ENCODE assay signal across 31 cellular contexts in the genomic region with DNA sequence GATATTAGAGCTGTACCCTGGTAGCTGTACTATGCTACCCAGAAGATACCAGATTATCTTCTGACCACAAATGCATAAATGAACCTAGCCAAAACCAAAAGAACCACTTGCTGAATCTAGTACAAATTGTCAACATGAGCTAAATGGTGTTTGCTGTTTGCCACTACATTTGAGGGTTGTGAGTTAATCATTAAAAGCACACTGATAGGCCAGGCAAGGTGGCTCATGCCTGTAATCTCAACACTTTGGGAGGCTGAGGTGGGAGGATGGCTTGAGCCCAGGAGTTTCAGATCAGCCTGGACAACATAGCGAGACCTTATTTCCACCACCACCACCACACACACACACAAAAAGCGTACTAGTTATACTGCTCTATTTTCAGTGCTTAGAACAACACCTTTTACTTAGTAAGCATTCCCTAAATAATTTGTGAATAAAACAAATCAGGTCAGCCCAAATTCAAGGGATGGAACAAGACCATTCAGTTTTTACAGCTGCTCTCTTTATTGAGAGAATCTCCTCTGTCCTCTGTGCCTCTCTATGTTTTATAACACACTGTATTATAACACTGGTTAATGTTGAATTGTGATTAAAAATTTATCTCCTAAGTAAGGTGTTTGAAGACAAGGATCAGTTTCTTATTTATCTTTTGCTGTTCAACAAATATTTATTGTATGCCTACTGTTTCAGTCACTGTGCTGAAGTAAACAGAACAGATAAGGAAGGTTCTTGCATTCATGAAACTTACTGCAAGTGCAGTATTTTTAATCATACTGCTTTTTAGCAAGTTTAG. TPM values are rescaled to one million over a fixed set of nuclear protein-coding genes. Genes with fewer than 3 reads are reported as not detected.
DNase-seq lines count a peak whose midpoint lies in the region; ATAC-seq and TF ChIP-seq lines count a peak whose summit lies in the region.
"Had no signal": no experiment of that assay in that cellular context is flagged by ENCODE, and none has a peak within 500 bp of the region (broad histone marks: within the 10 kb centered on the region; RNA-seq: fewer than 3 reads in every experiment).

No MANE protein-coding gene starts in this region.

- H3K27ac ChIP-seq in 22Rv1 (peak overlapping the region; percentile 61), PC-3 (ENCODE audit: low read length) (no peak overlapping the region), endodermal cell (ENCODE audit: low read depth, low read length) (no peak overlapping the region)
- H3K27ac ChIP-seq: cardiac muscle cell, colonic mucosa, esophagus muscularis mucosa, right atrium auricular region had no signal

- intact Hi-C loops in PC-3 (cut with micrococcal nuclease) = no loop called here

- H3K4me3 ChIP-seq in PC-3 (ENCODE audit: low read length) (no peak overlapping the region), endodermal cell (ENCODE audit: low read length) (peak overlapping the region; percentile 32)
- H3K4me3 ChIP-seq: cardiac muscle cell, colonic mucosa, esophagus muscularis mucosa, right atrium auricular region had no signal

- H3K9me3 ChIP-seq in PC-3 (ENCODE audit: low read length) = no peaks in the 10 kb centered on the region
- no peaks in the 10 kb centered on the region for H3K9me3 ChIP-seq in endodermal cell (ENCODE audit: control insufficient read depth, low read length)
- H3K9me3 ChIP-seq: colonic mucosa, esophagus muscularis mucosa, right atrium auricular region had no signal

- H2AFZ ChIP-seq in PC-3 (ENCODE audit: low read length) = no peak overlapping the region

- no peaks in the 10 kb centered on the region for H3K36me3 Mint-ChIP-seq in endodermal cell (ENCODE audit: low read depth)
- no peaks in the 10 kb centered on the region for H3K36me3 Mint-ChIP-seq in activated CD4-positive, alpha-beta memory T cell treated with anti-CD3 and anti-CD28 coated beads, Interleukin-2, amount 10 ng/mL, durations not matched to agents 7 days and 5 days (ENCODE audit: low read depth)
- no peaks in the 10 kb centered on the region for H3K36me3 Mint-ChIP-seq in activated T-cell treated with anti-CD3 and anti-CD28 coated beads, Interleukin-2, amount 50 U/mL, for 72 hours (ENCODE audit: insufficient read depth in 2 of 2)
- H3K36me3 Mint-ChIP-seq: activated naive CD4-positive, alpha-beta T cell treated with anti-CD3 and anti-CD28 coated beads, Interleukin-2, amount 50 U/mL, for 72 hours; CD8-positive, alpha-beta memory T cell; stimulated activated effector memory CD8-positive, alpha-beta T cell treated with anti-CD3 and anti-CD28 coated beads, Interleukin-12 subunit alpha, Interleukin-12 subunit beta, amount 100 ng/mL, for 72 hours had no signal

- H3K27me3 Mint-ChIP-seq in endodermal cell (ENCODE audit: insufficient read depth) = no peaks in the 10 kb centered on the region
- H3K27me3 Mint-ChIP-seq in activated CD4-positive, alpha-beta memory T cell treated with anti-CD3 and anti-CD28 coated beads, Interleukin-2, amount 10 ng/mL, durations not matched to agents 7 days and 5 days = no peaks in the 10 kb centered on the region
- no peaks in the 10 kb centered on the region for H3K27me3 Mint-ChIP-seq in activated T-cell treated with anti-CD3 and anti-CD28 coated beads, Interleukin-2, amount 50 U/mL, for 72 hours (ENCODE audit: low read depth)

- H3K4me1 ChIP-seq in PC-3 (ENCODE audit: insufficient read depth, low read length) (peaks cover 27% of the 10 kb centered on the region), endodermal cell (ENCODE audit: control insufficient read depth, insufficient read depth, low read length) (peaks cover 8% of the 10 kb centered on the region)
- H3K4me1 ChIP-seq: colonic mucosa had no signal

- 96% methylated on average over 2 of the region's 2 CpGs; no CpG with 5 or more reads in 1 of the 2 experiments for WGBS in endodermal cell (ENCODE audit: insufficient coverage in 1 of 2, insufficient read length in 1 of 2), 2 experiments

- no peaks in the 10 kb centered on the region for H3K9me3 Mint-ChIP-seq in endodermal cell
- no peaks in the 10 kb centered on the region for H3K9me3 Mint-ChIP-seq in activated CD4-positive, alpha-beta memory T cell treated with anti-CD3 and anti-CD28 coated beads, Interleukin-2, amount 10 ng/mL, durations not matched to agents 7 days and 5 days
- no peaks in the 10 kb centered on the region for H3K9me3 Mint-ChIP-seq in activated T-cell treated with anti-CD3 and anti-CD28 coated beads, Interleukin-2, amount 50 U/mL, for 72 hours
- H3K9me3 Mint-ChIP-seq: activated naive CD4-positive, alpha-beta T cell treated with anti-CD3 and anti-CD28 coated beads, Interleukin-2, amount 50 U/mL, for 72 hours; CD8-positive, alpha-beta memory T cell; nephron; stimulated activated effector memory CD8-positive, alpha-beta T cell treated with anti-CD3 and anti-CD28 coated beads, Interleukin-12 subunit alpha, Interleukin-12 subunit beta, amount 100 ng/mL, for 72 hours had no signal

- peaks cover 27% of the 10 kb centered on the region for H3K4me1 Mint-ChIP-seq in endodermal cell
- H3K4me1 Mint-ChIP-seq in activated CD4-positive, alpha-beta memory T cell treated with anti-CD3 and anti-CD28 coated beads, Interleukin-2, amount 10 ng/mL, durations not matched to agents 7 days and 5 days = no peaks in the 10 kb centered on the region
- H3K4me1 Mint-ChIP-seq in activated T-cell treated with anti-CD3 and anti-CD28 coated beads, Interleukin-2, amount 50 U/mL, for 72 hours (ENCODE audit: low read depth) = peaks cover 8% of the 10 kb centered on the region
- H3K4me1 Mint-ChIP-seq: nephron; stimulated activated effector memory CD8-positive, alpha-beta T cell treated with anti-CD3 and anti-CD28 coated beads, Interleukin-12 subunit alpha, Interleukin-12 subunit beta, amount 100 ng/mL, for 72 hours had no signal

- 0 out of 2 replicates have a peak, but pooled peaks have one; percentile 24 for ATAC-seq in PC-3
- ATAC-seq in activated T-cell treated with anti-CD3 and anti-CD28 coated beads, Interleukin-2, amount 50 U/mL, for 72 hours (replicated peaks in 1 of 2) = no peak
- ATAC-seq: activated CD8-positive, alpha-beta T cell treated with anti-CD3 and anti-CD28 coated beads, Interleukin-2, amount 10 ng/mL, durations not matched to agents 7 days and 5 days; activated naive CD4-positive, alpha-beta T cell treated with anti-CD3 and anti-CD28 coated beads, Interleukin-2, amount 50 U/mL, for 72 hours; stimulated activated effector memory CD8-positive, alpha-beta T cell treated with anti-CD3 and anti-CD28 coated beads, Interleukin-12 subunit alpha, Interleukin-12 subunit beta, amount 100 ng/mL, for 72 hours had no signal

- TF ChIP-seq CTCF in 22Rv1 (IDR thresholded peaks at IDR 0.05) = no peak
- TF ChIP-seq CTCF in PC-3 (conservative IDR thresholded peaks at IDR 0.05; ENCODE audit: low read depth, low read length) = no peak
- TF ChIP-seq CTCF in endodermal cell (conservative IDR thresholded peaks at IDR 0.05) = no peak

- BruUV-seq in PC-3 (replicated peaks; lab: Mats Ljungman, UMichigan) = no TSS peak

- no peaks in the 10 kb centered on the region for H3K9me2 ChIP-seq in PC-3 (replicated peaks; ENCODE audit: low read length)

- H4K20me1 ChIP-seq in PC-3 (ENCODE audit: low read length) = no peaks in the 10 kb centered on the region

- no peak for DNase-seq in PC-3
- DNase-seq in endodermal cell = no peak
- peak; percentile 18 for DNase-seq in myocyte (ENCODE audit: low read depth)
- DNase-seq in activated CD4-positive, alpha-beta T cell treated with anti-CD3 and anti-CD28 coated beads, Interleukin-2, amount 50 U/mL, for 1 hour = no peak
- DNase-seq in activated CD4-positive, alpha-beta memory T cell treated with anti-CD3 and anti-CD28 coated beads, Interleukin-2, amount 10 ng/mL, durations not matched to agents 7 days and 5 days = no peak
- no peak for DNase-seq in activated T-cell treated with anti-CD3 and anti-CD28 coated beads, Interleukin-2, amount 50 U/mL, for 72 hours
- no peak for DNase-seq in AG08396 (ENCODE audit: low spot score)
- DNase-seq: 8988T; activated CD4-positive, CD25-positive, alpha-beta regulatory T cell treated with anti-CD3 and anti-CD28 coated beads, Interleukin-2, amount 50 U/mL, for 72 hours; activated CD8-positive, alpha-beta T cell treated with anti-CD3 and anti-CD28 coated beads, Interleukin-2, amount 10 ng/mL, durations not matched to agents 7 days and 5 days; AML-193; aorta; CD8-positive, alpha-beta memory T cell; colonic mucosa; DMS79 treated with DMSO at 0.1 percent for 48 hours; effector memory CD4-positive, alpha-beta T cell; GF-D8; HCEC 1CT; NCI-H1417 treated with DMSO at 0.1 percent for 48 hours; NCI-H2081; NCI-H226; NCI-H69; stimulated activated CD4-positive, alpha-beta T cell treated with anti-CD3 and anti-CD28 coated beads, Interleukin-4, amount 100 ng/mL, for 24 hours; substantia nigra had no signal

- H3K4me3 Mint-ChIP-seq in endodermal cell = no peak overlapping the region
- H3K4me3 Mint-ChIP-seq in activated CD4-positive, alpha-beta memory T cell treated with anti-CD3 and anti-CD28 coated beads, Interleukin-2, amount 10 ng/mL, durations not matched to agents 7 days and 5 days = no peak overlapping the region
- H3K4me3 Mint-ChIP-seq in activated T-cell treated with anti-CD3 and anti-CD28 coated beads, Interleukin-2, amount 50 U/mL, for 72 hours = no peak overlapping the region
- H3K4me3 Mint-ChIP-seq: activated CD8-positive, alpha-beta T cell treated with anti-CD3 and anti-CD28 coated beads, Interleukin-2, amount 10 ng/mL, durations not matched to agents 7 days and 5 days; CD8-positive, alpha-beta memory T cell; nephron; stimulated activated effector memory CD8-positive, alpha-beta T cell treated with anti-CD3 and anti-CD28 coated beads, Interleukin-12 subunit alpha, Interleukin-12 subunit beta, amount 100 ng/mL, for 72 hours had no signal

- H3K27me3 ChIP-seq in PC-3 (ENCODE audit: low read length) = no peaks in the 10 kb centered on the region
- H3K27me3 ChIP-seq in endodermal cell (ENCODE audit: control insufficient read depth, insufficient read depth, low read length, poor library complexity, severe bottlenecking) = no peaks in the 10 kb centered on the region
- H3K27me3 ChIP-seq: cardiac muscle cell, colonic mucosa, esophagus muscularis mucosa, right atrium auricular region had no signal

- no peaks in the 10 kb centered on the region for H3F3A ChIP-seq in PC-3 (ENCODE audit: low read length, unreplicated experiment)

- H3K36me3 ChIP-seq in PC-3 (ENCODE audit: low read depth, low read length) (no peaks in the 10 kb centered on the region), endodermal cell (ENCODE audit: control insufficient read depth, insufficient read depth, low read length) (no peaks in the 10 kb centered on the region)
- H3K36me3 ChIP-seq: cardiac muscle cell, colonic mucosa, esophagus muscularis mucosa, right atrium auricular region had no signal

- no peaks in the 10 kb centered on the region for H3K79me2 ChIP-seq in PC-3 (ENCODE audit: low read length)

- H3K4me2 ChIP-seq in PC-3 (ENCODE audit: low read length) = 0 out of 2 replicates have a peak overlapping the region, but pooled peaks have one; percentile 2

- POLR2A ChIA-PET in PC-3 (lab: Charles Lee; ENCODE audit: unreplicated experiment) = no interaction called here
- POLR2A ChIA-PET in activated CD4-positive, alpha-beta memory T cell treated with anti-CD3 and anti-CD28 coated beads, Interleukin-2, amount 10 ng/mL, durations not matched to agents 7 days and 5 days (lab: Charles Lee) = no interaction called here

- CTCF ChIA-PET in PC-3 (lab: Charles Lee) = no interaction called here
- CTCF ChIA-PET in activated CD4-positive, alpha-beta memory T cell treated with anti-CD3 and anti-CD28 coated beads, Interleukin-2, amount 10 ng/mL, durations not matched to agents 7 days and 5 days (lab: Charles Lee) = no interaction called here

- H3K9ac ChIP-seq in PC-3 (ENCODE audit: low read length) (no peak overlapping the region), endodermal cell (ENCODE audit: extremely low read depth, low read length, poor library complexity, severe bottlenecking) (no peak overlapping the region)

- peak overlapping the region; percentile 35 for H3K27ac Mint-ChIP-seq in endodermal cell
- H3K27ac Mint-ChIP-seq in activated CD4-positive, alpha-beta memory T cell treated with anti-CD3 and anti-CD28 coated beads, Interleukin-2, amount 10 ng/mL, durations not matched to agents 7 days and 5 days = no peak overlapping the region
- H3K27ac Mint-ChIP-seq in activated T-cell treated with anti-CD3 and anti-CD28 coated beads, Interleukin-2, amount 50 U/mL, for 72 hours = no peak overlapping the region
- H3K27ac Mint-ChIP-seq: activated CD8-positive, alpha-beta T cell treated with anti-CD3 and anti-CD28 coated beads, Interleukin-2, amount 10 ng/mL, durations not matched to agents 7 days and 5 days; activated naive CD4-positive, alpha-beta T cell treated with anti-CD3 and anti-CD28 coated beads, Interleukin-2, amount 50 U/mL, for 72 hours; CD8-positive, alpha-beta memory T cell; nephron; stimulated activated effector memory CD8-positive, alpha-beta T cell treated with anti-CD3 and anti-CD28 coated beads, Interleukin-12 subunit alpha, Interleukin-12 subunit beta, amount 100 ng/mL, for 72 hours had no signal

RNA-seq across cellular contexts. Expression of gene MAGI3, which starts 44.0 kb away (rescaled TPM):
- total RNA-seq in PC-3 (2014; rRNA removed) (7.2 and 10.7 TPM in 2 replicates), endodermal cell (10 to 100 TPM; 27.1 to 27.4 TPM), myocyte (6.6 and 8.4 TPM in 2 replicates)
- polyA plus RNA-seq in endodermal cell (2013, experiment 1 of 2) = 16.3 TPM
- polyA plus RNA-seq in endodermal cell (2013, experiment 2 of 2) = 18.6 TPM
- polyA plus RNA-seq in myocyte (2012) = 2.3 TPM
- total RNA-seq in activated CD4-positive, alpha-beta memory T cell treated with anti-CD3 and anti-CD28 coated beads, Interleukin-2, amount 10 ng/mL, durations not matched to agents 7 days and 5 days = 10 to 100 TPM; 12.6 to 14.0 TPM
- 1 to 10 TPM; 5.3 to 5.5 TPM for total RNA-seq in activated T-cell treated with anti-CD3 and anti-CD28 coated beads, Interleukin-2, amount 50 U/mL, for 72 hours
